ENCODE assay signal across 8 cellular contexts in the genomic region with DNA sequence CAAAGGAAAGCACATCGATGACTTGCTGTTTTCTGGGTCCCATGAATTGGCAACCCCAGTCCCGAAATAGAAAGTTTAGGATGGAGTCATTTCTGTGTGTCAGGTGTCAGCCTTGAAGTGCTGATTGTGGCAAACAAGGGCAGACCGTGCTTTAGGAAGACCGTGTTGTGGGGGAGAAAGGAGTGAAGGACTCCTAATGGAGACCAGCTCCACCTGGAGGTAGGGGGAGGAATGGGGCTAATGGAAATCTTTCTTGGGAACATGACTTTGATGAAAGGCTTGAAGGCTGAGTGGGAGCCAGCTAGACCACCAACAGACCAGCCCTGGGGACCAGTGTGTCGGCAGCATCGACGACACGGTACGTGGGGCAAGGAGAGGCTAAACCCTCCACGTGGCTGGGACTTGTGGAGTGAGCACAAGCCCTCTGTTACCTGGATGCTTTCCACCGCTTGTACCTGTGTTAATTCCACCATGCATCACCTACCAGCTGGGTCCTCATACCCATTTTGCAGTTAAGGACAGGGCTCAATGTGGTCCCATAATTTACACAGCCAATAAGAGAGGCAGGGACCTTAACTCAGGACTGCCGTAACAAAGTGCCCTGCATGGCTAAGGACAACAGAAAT.
DNase-seq lines count a peak whose midpoint lies in the region; ATAC-seq and TF ChIP-seq lines count a peak whose summit lies in the region.

No MANE protein-coding gene starts in this region.

- H3K27ac ChIP-seq in DND-41 (ENCODE audit: low read length) = no peak overlapping the region

- no peaks in the 10 kb centered on the region for H3K79me2 ChIP-seq in DND-41 (ENCODE audit: insufficient read depth, low read length)

- H3K27me3 ChIP-seq in DND-41 (ENCODE audit: insufficient read depth, low read length, poor library complexity) = peaks cover 6% of the 10 kb centered on the region

- no peaks in the 10 kb centered on the region for H3K9me3 ChIP-seq in DND-41 (ENCODE audit: insufficient read depth, low read length, severe bottlenecking)

- H3K4me1 ChIP-seq in DND-41 (ENCODE audit: insufficient read depth, low read length) = no peaks in the 10 kb centered on the region

- H2AFZ ChIP-seq in DND-41 (ENCODE audit: low read depth, low read length) = no peak overlapping the region

- H3K9ac ChIP-seq in DND-41 (ENCODE audit: low read depth, low read length) = no peak overlapping the region

- DNase-seq in DND-41 = no peak
- DNase-seq in NCI-H1694 treated with DMSO at 0.1 percent for 48 hours (lab: John Stamatoyannopoulos, UW) = peak; percentile 61
- peak; percentile 65 for DNase-seq in dermis blood vessel endothelial cell
- peak; percentile 82 for DNase-seq in myocyte (ENCODE audit: low read depth)
- DNase-seq in retina = no peak
- DNase-seq in ecto neural progenitor cell (ENCODE audit: low spot score) = no peak
- DNase-seq in DMS153 (lab: John Stamatoyannopoulos, UW) = no peak

- 0 out of 2 replicates have a peak, but pooled peaks cover 4% of the 10 kb centered on the region for H4K20me1 ChIP-seq in DND-41 (ENCODE audit: insufficient read depth, low read length)

- H3K4me2 ChIP-seq in DND-41 (ENCODE audit: insufficient read depth, low read length) = no peak overlapping the region

- TF ChIP-seq CTCF in DND-41 (IDR thresholded peaks at IDR 0.05; ENCODE audit: borderline replicate concordance, extremely low read depth, low read length, poor library complexity, severe bottlenecking) = peak; percentile 47

- H3K4me3 ChIP-seq in DND-41 (ENCODE audit: low read depth in 1 of 2, low read length in 2 of 2) = no peak overlapping the region

- ATAC-seq in DND-41 (ENCODE audit: insufficient read depth, low read depth) (no peak), HG03135 (IDR thresholded peaks at IDR 0.05; ENCODE audit: unreplicated experiment) (no peak)

- no peaks in the 10 kb centered on the region for H3K36me3 ChIP-seq in DND-41 (ENCODE audit: insufficient read depth, low read length)

Comparison
In these comparisons a context has a peak if more than half of its experiments do, and no peak if none do; other contexts are left out.
1. DNase-seq: peak in NCI-H1694 treated with DMSO at 0.1 percent for 48 hours (single experiment), dermis blood vessel endothelial cell (single experiment) and myocyte (single experiment); none in DND-41 (single experiment), retina (single experiment), ecto neural progenitor cell (single experiment) and DMS153 (single experiment).